18 cellular contexts compared by ENCODE assay signal in the genomic region with DNA sequence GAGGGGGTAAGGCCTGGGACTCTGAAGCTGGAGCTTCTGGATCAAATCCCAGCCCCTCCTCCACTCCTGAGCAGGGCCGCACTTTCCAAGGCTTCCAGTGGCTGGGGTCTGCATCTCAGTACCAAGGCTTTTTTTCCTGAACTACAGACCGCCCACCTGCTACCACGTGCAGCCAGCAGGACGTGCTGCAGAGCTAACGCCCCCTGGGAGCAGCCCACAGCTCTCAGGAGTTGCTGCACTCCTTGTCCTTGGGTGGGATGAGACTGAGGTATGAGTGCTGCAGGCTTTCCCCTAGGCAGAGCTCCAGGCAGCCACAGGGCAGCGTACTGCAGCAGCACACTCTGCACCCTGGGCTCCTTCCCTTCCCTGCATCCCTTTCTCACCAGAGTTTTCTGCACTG. TPM values are rescaled to one million over a fixed set of nuclear protein-coding genes. Genes with fewer than 3 reads are reported as not detected.
A peak's percentile ranks its signal among the peaks of the same experiment; 100 is the strongest.
DNase-seq lines count a peak whose midpoint lies in the region; ATAC-seq, FAIRE-seq and TF ChIP-seq lines count a peak whose summit lies in the region.
"Had no signal": no experiment of that assay in that cellular context is flagged by ENCODE, and none has a peak within 500 bp of the region (broad histone marks: within the 10 kb centered on the region; RNA-seq: fewer than 3 reads in every experiment).

No MANE protein-coding gene starts in this region.

- TF ChIP-seq RAD21 in H1 (IDR thresholded peaks at IDR 0.05 in 1 of 2, conservative IDR thresholded peaks at IDR 0.05 in 1 of 2; ENCODE audit: low read depth in 2 of 2, low read length in 2 of 2): peak in 1 of 2 experiments; percentile 25; a peak in 1 of 4 replicates

- H4K91ac ChIP-seq in H1 (replicated peaks; ENCODE audit: insufficient read length, low read length): no peak overlapping the region

- H3K23ac ChIP-seq in H1 (ENCODE audit: insufficient read length): no peak overlapping the region

- DNase-seq in H1 (ENCODE audit: low read depth in 1 of 2, low spot score in 2 of 2) (peak; percentile 25 to 51), nephron progenitor cell (no peak), T1000 (lab: John Stamatoyannopoulos, UW) (no peak), SW 1271 (lab: John Stamatoyannopoulos, UW) (no peak), mesenteric fat pad (ENCODE audit: low spot score) (no peak)
- DNase-seq: CD4-positive, CD25-positive, alpha-beta regulatory T cell; GM23248; NCI-H1436 treated with DMSO at 0.1 percent for 48 hours; NCI-H2081; NCI-H2227 treated with DMSO at 0.1 percent for 48 hours; NCI-H524 treated with DMSO at 0.1 percent for 48 hours had no signal

- peaks cover 2% of the 10 kb centered on the region for H3K4me1 Mint-ChIP-seq in nephron progenitor cell

- H3K9me3 Mint-ChIP-seq in nephron progenitor cell: no peaks in the 10 kb centered on the region
- H3K9me3 Mint-ChIP-seq: CD4-positive, CD25-positive, alpha-beta regulatory T cell had no signal

- H2BK15ac ChIP-seq in H1 (ENCODE audit: low read length): no peak overlapping the region

- H3K79me2 ChIP-seq in H1 (ENCODE audit: control insufficient read depth in 1 of 2, insufficient read depth in 2 of 2, low read length in 2 of 2): no peaks in the 10 kb centered on the region

- no peaks in the 10 kb centered on the region for H3K79me1 ChIP-seq in H1 (ENCODE audit: low read depth, low read length)

- TF ChIP-seq POLR2A in H1 (IDR thresholded peaks at IDR 0.05; ENCODE audit: control extremely low read depth in 1 of 2, low read depth in 2 of 2, low read length in 2 of 2): no peak

- H3K9ac ChIP-seq in BLaER1 treated with 17β-estradiol and CSF1 and Interleukin-3, amounts not matched to agents 10 nM and 100 nM: peak overlapping the region in 3 of 11 experiments; percentile 8 to 29 (median 13); a peak in 1 of 22 replicates
- no peak overlapping the region for H3K9ac ChIP-seq in H1 (replicated peaks in 1 of 4; ENCODE audit: extremely low read depth in 1 of 4, low read depth in 3 of 4, low read length in 3 of 4)
- H3K9ac ChIP-seq: GM23248 had no signal

- H3K4me2 ChIP-seq in BLaER1 treated with 17β-estradiol and CSF1 and Interleukin-3, amounts not matched to agents 10 nM and 100 nM: peak overlapping the region in 7 of 11 experiments; percentile 9 to 69 (median 66); a peak in 12 of 22 replicates
- no peak overlapping the region for H3K4me2 ChIP-seq in H1 (ENCODE audit: insufficient read depth in 1 of 2, low read depth in 2 of 2, low read length in 2 of 2)
- H3K4me2 ChIP-seq: A549 had no signal

- H4K5ac ChIP-seq in H1 (ENCODE audit: insufficient read length, low read depth, low read length): no peak overlapping the region

- no peak overlapping the region for H2BK120ac ChIP-seq in H1 (replicated peaks; ENCODE audit: low read depth, low read length)

- peaks cover 3% of the 10 kb centered on the region; the same call in 1 of the 2 replicates for H3K23me2 ChIP-seq in H1 (ENCODE audit: low read depth, low read length)

- peaks cover 5 to 17% (median 13%) of the 10 kb centered on the region in 10 experiments; a peak in 16 of 20 replicates for H3K4me1 ChIP-seq in BLaER1 treated with 17β-estradiol and CSF1 and Interleukin-3, amounts not matched to agents 10 nM and 100 nM
- no peaks in the 10 kb centered on the region for H3K4me1 ChIP-seq in HEK293 (ENCODE audit: control insufficient read depth, insufficient read depth, low read length)
- H3K4me1 ChIP-seq in H1 (replicated peaks in 1 of 4; ENCODE audit: control insufficient read depth in 3 of 4, insufficient read depth in 4 of 4, low read length in 3 of 4): no peaks in the 10 kb centered on the region
- H3K4me1 ChIP-seq: A549, SJSA1 had no signal

- no peak for TF ChIP-seq CTCF in HEK293 (tag by site-specific recombination; IDR thresholded peaks at IDR 0.05)
- peak; percentile 44 for TF ChIP-seq CTCF in H1 (IDR thresholded peaks at IDR 0.05; ENCODE audit: control extremely low read depth in 1 of 3, insufficient read depth in 1 of 3, low read depth in 1 of 3, low read length in 3 of 3)
- no peak for TF ChIP-seq CTCF in nephron progenitor cell (IDR thresholded peaks at IDR 0.05)

- POLR2A ChIA-PET in HEK293 (lab: Yijun Ruan, JAX): no interaction called here
- POLR2A ChIA-PET in H1 (lab: Charles Lee; ENCODE audit: partially characterized antibody): interaction anchor here (1.1 to 1.2 kb wide), 3 partner anchors 9 to 37 kb away, joined by 3 read pairs; no protein-coding TSS in a partner anchor

- H3K14ac ChIP-seq in H1 (ENCODE audit: insufficient read length): no peak overlapping the region

- H3K56ac ChIP-seq in H1 (replicated peaks; ENCODE audit: insufficient read length, low read depth, low read length): no peak overlapping the region

- H3K4ac ChIP-seq in H1 (replicated peaks; ENCODE audit: insufficient read length, low read depth, low read length): no peak overlapping the region

- H2BK5ac ChIP-seq in H1 (ENCODE audit: low read depth, low read length): no peak overlapping the region

- FAIRE-seq in H1 (lab: Jason Lieb, UNC): no peak
- FAIRE-seq: A549, G401.6, GM12892 had no signal

- H4K20me1 ChIP-seq in BLaER1 treated with 17β-estradiol and CSF1 and Interleukin-3, amounts not matched to agents 10 nM and 100 nM: peaks cover 0 to 12% (median 0%) of the 10 kb centered on the region in 11 experiments; a peak in 4 of 22 replicates
- peaks cover 2% of the 10 kb centered on the region in 2 experiments for H4K20me1 ChIP-seq in H1 (replicated peaks in 1 of 2; ENCODE audit: control insufficient read depth in 1 of 2, insufficient read depth in 2 of 2, low read length in 2 of 2)

- no peak for ATAC-seq in GM21367 (IDR thresholded peaks at IDR 0.05; ENCODE audit: unreplicated experiment)

- no peak overlapping the region for H3K18ac ChIP-seq in H1 (ENCODE audit: extremely low read depth, low read length)

- H3K4me3 ChIP-seq in BLaER1 treated with 17β-estradiol and CSF1 and Interleukin-3, amounts not matched to agents 10 nM and 100 nM: no peak overlapping the region
- H3K4me3 ChIP-seq in HEK293 (ENCODE audit: low read depth, low read length): no peak overlapping the region
- H3K4me3 ChIP-seq in H1 (ENCODE audit: extremely low read depth in 1 of 4, insufficient read depth in 2 of 4, low read depth in 3 of 4, low read length in 4 of 4): no peak overlapping the region
- H3K4me3 ChIP-seq: A549, GM23248, SJSA1 had no signal

- 78% methylated on average over 5 of the region's 6 CpGs; no CpG with 5 or more reads in 1 of the 2 experiments for WGBS in H1 (ENCODE audit: extremely low coverage in 1 of 2, insufficient coverage in 1 of 2, insufficient read length in 1 of 2, insufficient replicate concordance in 2 of 2, low coverage in 1 of 2, low lambda C conversion rate in 2 of 2, missing lambda C conversion rate in 1 of 2), 2 experiments

- H3K27me3 Mint-ChIP-seq in nephron progenitor cell (ENCODE audit: low read depth, poor library complexity): no peaks in the 10 kb centered on the region
- H3K27me3 Mint-ChIP-seq: CD4-positive, CD25-positive, alpha-beta regulatory T cell had no signal

- CTCF ChIA-PET in HEK293 (lab: Yijun Ruan, JAX): interaction anchor here (0.6 kb wide), 2 partner anchors 107 to 479 kb away, joined by 3 read pairs; no protein-coding TSS in a partner anchor
- CTCF ChIA-PET in H1 (lab: Charles Lee; ENCODE audit: partially characterized antibody): interaction anchor here (0.5 to 2.0 kb wide), 12 partner anchors 8 to 292 kb away, joined by 3 to 6 read pairs (median 3); no protein-coding TSS in a partner anchor

- peak overlapping the region; percentile 79 for H3K27ac Mint-ChIP-seq in nephron progenitor cell
- H3K27ac Mint-ChIP-seq: CD4-positive, CD25-positive, alpha-beta regulatory T cell had no signal

- no peak overlapping the region for H4K8ac ChIP-seq in H1 (ENCODE audit: extremely low read depth, insufficient read depth, low read length)

- no peaks in the 10 kb centered on the region for H3K27me3 ChIP-seq in BLaER1 treated with 17β-estradiol and CSF1 and Interleukin-3, amounts not matched to agents 10 nM and 100 nM
- H3K27me3 ChIP-seq in H1 (replicated peaks in 1 of 4; ENCODE audit: control insufficient read depth in 3 of 4, extremely low read depth in 1 of 4, insufficient read depth in 3 of 4, low read length in 3 of 4): no peaks in the 10 kb centered on the region
- H3K27me3 ChIP-seq: SJSA1 had no signal

- no peak overlapping the region for H2BK20ac ChIP-seq in H1 (ENCODE audit: low read length)

- no peak overlapping the region for H2AK5ac ChIP-seq in H1 (ENCODE audit: low read depth, low read length)

- no peak overlapping the region for H3K27ac ChIP-seq in BLaER1 treated with 17β-estradiol and CSF1 and Interleukin-3, amounts not matched to agents 10 nM and 100 nM
- H3K27ac ChIP-seq in HEK293 (ENCODE audit: extremely low read depth, low read depth, low read length) (no peak overlapping the region), H1 (ENCODE audit: low read depth, low read length) (no peak overlapping the region)
- H3K27ac ChIP-seq: A549, GM23248, SJSA1 had no signal

- peaks cover 86 to 100% (median 97%) of the 10 kb centered on the region in 11 experiments for H3K36me3 ChIP-seq in BLaER1 treated with 17β-estradiol and CSF1 and Interleukin-3, amounts not matched to agents 10 nM and 100 nM
- H3K36me3 ChIP-seq in HEK293 (ENCODE audit: control insufficient read depth in 2 of 2, insufficient read depth in 1 of 2, low read length in 2 of 2) (peaks cover 0 to 67% of the 10 kb centered on the region in 2 experiments; a peak in 2 of 3 replicates), H1 (ENCODE audit: control insufficient read depth in 2 of 4, insufficient read depth in 4 of 4, low read length in 3 of 4) (peaks cover 19 to 54% (median 39%) of the 10 kb centered on the region in 4 experiments)

- H2AFZ ChIP-seq in H1 (ENCODE audit: low read length): no peak overlapping the region
- H2AFZ ChIP-seq: GM23248 had no signal

- no peak overlapping the region for H2BK12ac ChIP-seq in H1 (ENCODE audit: low read depth, low read length)

- no peak for TF ChIP-seq EP300 in H1 (IDR thresholded peaks at IDR 0.05; ENCODE audit: borderline replicate concordance in 1 of 2, low read depth in 2 of 2, low read length in 2 of 2)

- H3K9me3 ChIP-seq in BLaER1 treated with 17β-estradiol and CSF1 and Interleukin-3, amounts not matched to agents 10 nM and 100 nM (replicated peaks in 1 of 11): no peaks in the 10 kb centered on the region
- no peaks in the 10 kb centered on the region for H3K9me3 ChIP-seq in HEK293 (ENCODE audit: control insufficient read depth, insufficient read depth, low read depth, low read length)
- no peaks in the 10 kb centered on the region for H3K9me3 ChIP-seq in H1 (ENCODE audit: insufficient read depth in 2 of 2, low read depth in 1 of 2, low read length in 1 of 2)
- H3K9me3 ChIP-seq: A549, SJSA1 had no signal

- peaks cover 61% of the 10 kb centered on the region for H3K36me3 Mint-ChIP-seq in nephron progenitor cell (ENCODE audit: low read depth)

- H3K4me3 Mint-ChIP-seq in nephron progenitor cell: no peak overlapping the region
- H3K4me3 Mint-ChIP-seq: CD4-positive, CD25-positive, alpha-beta regulatory T cell had no signal

RNA-seq across cellular contexts. Expression of a gene that starts 25.8 kb away (rescaled TPM):
- total RNA-seq in H1 (2021; fragmentation: NEBNext Ultra II Directional; extraction: Animal tissue kit (Norgen Biotek cat#: 25700)): 59.5 and 61.9 TPM in 2 replicates
- polyA plus RNA-seq in H1 (2011; rRNA removed): 23.4 and 25.7 TPM in 2 replicates
- polyA plus RNA-seq in H1 (2011; cell fraction: cytosol; rRNA removed): 30.9 TPM
- 74.0 TPM for polyA plus RNA-seq in H1 (2011; cell fraction: nucleus; rRNA removed)
- polyA plus RNA-seq in H1 (2012, experiment 1 of 2): 41.2 to 54.3 TPM (median 48.0 TPM) in 4 replicates
- polyA plus RNA-seq in H1 (2012, experiment 2 of 2): 16.7 TPM
- 39.2 TPM for polyA plus RNA-seq in H1 (2013, experiment 1 of 2)
- polyA plus RNA-seq in H1 (2013, experiment 2 of 2): 36.1 TPM
- 29.4 and 30.0 TPM in 2 replicates for polyA minus RNA-seq in H1 (2011; rRNA and poly(A)+ RNA removed)
- polyA minus RNA-seq in H1 (2011; cell fraction: cytosol; rRNA and poly(A)+ RNA removed): 24.1 TPM
- polyA minus RNA-seq in H1 (2011; cell fraction: nucleus; rRNA and poly(A)+ RNA removed): 28.3 TPM
- total RNA-seq in mesenteric fat pad: 30.4 TPM

Comparison
In these comparisons a context has a peak if more than half of its experiments do, and no peak if none do; other contexts are left out.
1. H3K4me2 ChIP-seq: peak in BLaER1 treated with 17β-estradiol and CSF1 and Interleukin-3, amounts not matched to agents 10 nM and 100 nM (7 of 11); none in H1 (0 of 2).
2. CTCF ChIP-seq: peak in H1 (3 of 3); none in HEK293 (single experiment) and nephron progenitor cell (single experiment).
3. DNase-seq: peak in H1 (2 of 2); none in nephron progenitor cell (single experiment), T1000 (single experiment), SW 1271 (0 of 2) and mesenteric fat pad (single experiment).